In genomic region chr6:111238464-111239119, GRCh38 we compare ENCODE assay signal across 19 cellular contexts.
DNase-seq lines count a peak whose midpoint lies in the region; ATAC-seq, FAIRE-seq and TF ChIP-seq lines count a peak whose summit lies in the region.
"Had no signal": no experiment of that assay in that cellular context is flagged by ENCODE, and none has a peak within 500 bp of the region (broad histone marks: within the 10 kb centered on the region; RNA-seq: fewer than 3 reads in every experiment).

No MANE protein-coding gene starts in this region.

- DNase-seq in HCT116 (ENCODE audit: low read depth, low spot score), result no peak
- DNase-seq in RCC 7860 (ENCODE audit: low spot score), result peak; percentile 38
- peak; percentile 76 for DNase-seq in epithelial cell of esophagus (ENCODE audit: low read depth)
- DNase-seq in osteoblast (ENCODE audit: insufficient read length, low spot score, missing footprints), result no peak
- no peak for DNase-seq in GM19238 (ENCODE audit: insufficient read length, low spot score)
- no peak for DNase-seq in stimulated activated CD4-positive, alpha-beta T cell treated with anti-CD3 and anti-CD28 coated beads, Interleukin-2, amount 100 ng/mL, for 48 hours
- no peak for DNase-seq in stimulated activated CD4-positive, alpha-beta T cell treated with anti-CD3 and anti-CD28 coated beads, Interleukin-15, amount 100 ng/mL, for 24 hours
- DNase-seq: C1 segment of cervical spinal cord; GDM1; left ventricle myocardium superior; natural killer cell; NCI-H1105 treated with DMSO at 0.1 percent for 48 hours; retina; stimulated activated CD4-positive, alpha-beta T cell treated with anti-CD3 and anti-CD28 coated beads, Interleukin-2, amount 100 ng/mL, for 24 hours; stimulated activated CD8-positive, alpha-beta memory T cell treated with anti-CD3 and anti-CD28 coated beads, Interleukin-4, amount 100 ng/mL, for 48 hours had no signal

- H3K9ac ChIP-seq in HCT116 (ENCODE audit: low read length), result no peak overlapping the region

- no peak for TF ChIP-seq RAD21 in HCT116 (IDR thresholded peaks at IDR 0.05; ENCODE audit: low read depth)

- no peaks in the 10 kb centered on the region for H4K20me1 ChIP-seq in HCT116 (ENCODE audit: insufficient read depth)
- no peaks in the 10 kb centered on the region for H4K20me1 ChIP-seq in osteoblast (ENCODE audit: insufficient read depth, low read length)

- H3K9me2 ChIP-seq in HCT116 (ENCODE audit: insufficient read depth), result no peaks in the 10 kb centered on the region

- no peak overlapping the region for H3K4me3 ChIP-seq in HCT116 (replicated peaks in 1 of 2; ENCODE audit: low read depth in 1 of 2, low read length in 2 of 2)
- no peak overlapping the region for H3K4me3 ChIP-seq in epithelial cell of esophagus (ENCODE audit: low read length)
- H3K4me3 ChIP-seq in osteoblast (ENCODE audit: insufficient read depth, low read length), result no peak overlapping the region
- H3K4me3 ChIP-seq: hepatocyte, tibial nerve had no signal

- no peak overlapping the region for H3K27ac ChIP-seq in HCT116 (ENCODE audit: low read depth, low read length)
- H3K27ac ChIP-seq in osteoblast (ENCODE audit: low read depth, low read length), result peak overlapping the region; percentile 45
- H3K27ac ChIP-seq: hepatocyte had no signal

- H3K79me2 ChIP-seq in HCT116 (ENCODE audit: insufficient read depth, low read length) (no peaks in the 10 kb centered on the region), osteoblast (ENCODE audit: insufficient read depth, low read length) (no peaks in the 10 kb centered on the region)
- H3K79me2 ChIP-seq: hepatocyte had no signal

- no peak for TF ChIP-seq POLR2A in HCT116 (IDR thresholded peaks at IDR 0.05; ENCODE audit: borderline replicate concordance, extremely low read depth, insufficient read depth, insufficient read length)

- RAD21 ChIA-PET in HCT116 (lab: Charles Lee; ENCODE audit: low non-redundant PET in 1 of 2, low total read pairs in 2 of 2, uncharacterized antibody in 2 of 2, unreplicated experiment in 2 of 2), result no interaction called here

- no peak overlapping the region for H3K4me2 ChIP-seq in HCT116 (ENCODE audit: low read length)
- H3K4me2 ChIP-seq in osteoblast (ENCODE audit: insufficient read depth, low read length), result peak overlapping the region; percentile 18
- H3K4me2 ChIP-seq: hepatocyte had no signal

- H3K36me3 ChIP-seq in HCT116 (ENCODE audit: control insufficient read depth in 1 of 2, insufficient read depth in 2 of 2, low read length in 2 of 2) (no peaks in the 10 kb centered on the region), osteoblast (ENCODE audit: insufficient read depth, low read length) (no peaks in the 10 kb centered on the region)
- H3K36me3 ChIP-seq: tibial nerve had no signal

- intact Hi-C loops in HCT116 (cut with micrococcal nuclease), result no loop called here

- H3K4me1 ChIP-seq in HCT116 (ENCODE audit: control insufficient read depth in 1 of 2, insufficient read depth in 2 of 2, low read length in 2 of 2) (peaks cover 0 to 3% of the 10 kb centered on the region in 2 experiments; a peak in 1 of 4 replicates), osteoblast (ENCODE audit: insufficient read depth, low read length) (peaks cover 27% of the 10 kb centered on the region)
- H3K4me1 ChIP-seq: tibial nerve had no signal

- no TSS peak for BruUV-seq in HCT116 (replicated peaks; lab: Mats Ljungman, UMichigan)

- no peak overlapping the region for H2AFZ ChIP-seq in HCT116 (ENCODE audit: low read depth, low read length, poor library complexity, severe bottlenecking)
- H2AFZ ChIP-seq in osteoblast (ENCODE audit: low read length), result peak overlapping the region; percentile 5
- H2AFZ ChIP-seq: hepatocyte had no signal

- CTCF ChIA-PET in HCT116 (lab: Charles Lee), result no interaction called here

- H3K9me3 ChIP-seq in HCT116 (ENCODE audit: control insufficient read depth in 1 of 2, insufficient read depth in 1 of 2, low read depth in 1 of 2, low read length in 2 of 2), result no peaks in the 10 kb centered on the region
- H3K9me3 ChIP-seq in osteoblast (ENCODE audit: low read depth, low read length), result no peaks in the 10 kb centered on the region
- H3K9me3 ChIP-seq: tibial nerve had no signal

- peak; percentile 37 for FAIRE-seq in RCC 7860 (lab: Jason Lieb, UNC)

- POLR2A ChIA-PET in HCT116 (lab: Charles Lee), result no interaction called here

- TF ChIP-seq CTCF in HCT116 (IDR thresholded peaks at IDR 0.05 in 2 of 3, conservative IDR thresholded peaks at IDR 0.05 in 1 of 3; ENCODE audit: borderline replicate concordance in 1 of 3, insufficient read depth in 1 of 3, low read depth in 2 of 3, low read length in 2 of 3) (no peak), epithelial cell of esophagus (IDR thresholded peaks at IDR 0.05; ENCODE audit: insufficient read depth, low read depth, low read length, missing control alignments) (no peak), osteoblast (IDR thresholded peaks at IDR 0.05; ENCODE audit: extremely low read depth, low read depth, low read length) (no peak)

- no peaks in the 10 kb centered on the region for H3K27me3 ChIP-seq in HCT116 (ENCODE audit: insufficient read depth, low read length)
- no peaks in the 10 kb centered on the region for H3K27me3 ChIP-seq in osteoblast (ENCODE audit: insufficient read depth, low read length)
- H3K27me3 ChIP-seq: hepatocyte, tibial nerve had no signal

- ATAC-seq in HCT116, result no peak
- ATAC-seq in HG03442 (IDR thresholded peaks at IDR 0.05; ENCODE audit: unreplicated experiment), result no peak
- ATAC-seq: left ventricle myocardium superior, natural killer cell, WTC11 had no signal

TF ChIP-seq in HCT116, 20 proteins besides CTCF, POLR2A, EP300 and RAD21:
- TF ChIP-seq YY1 (IDR thresholded peaks at IDR 0.05; ENCODE audit: extremely low read depth, insufficient replicate concordance, low read depth, low read length), result no peak
- TF ChIP-seq TCF7L2 (IDR thresholded peaks at IDR 0.05; ENCODE audit: borderline replicate concordance, extremely low read depth, insufficient read depth, insufficient read length), result peak; percentile 79
- TF ChIP-seq JUND (IDR thresholded peaks at IDR 0.05), result 0 out of 2 replicates have a peak, but pooled peaks have one; percentile 24
- peak; percentile 45; the same call in 1 of the 2 replicates for TF ChIP-seq FOSL1 (IDR thresholded peaks at IDR 0.05; ENCODE audit: low read depth)

Comparison
In these comparisons a context has a peak if more than half of its experiments do, and no peak if none do; other contexts are left out.
1. DNase-seq: peak in RCC 7860 (single experiment) and epithelial cell of esophagus (single experiment); none in HCT116 (single experiment), osteoblast (single experiment), GM19238 (single experiment), stimulated activated CD4-positive, alpha-beta T cell treated with anti-CD3 and anti-CD28 coated beads, Interleukin-2, amount 100 ng/mL, for 48 hours (0 of 2) and stimulated activated CD4-positive, alpha-beta T cell treated with anti-CD3 and anti-CD28 coated beads, Interleukin-15, amount 100 ng/mL, for 24 hours (single experiment).